8 cellular contexts compared by ENCODE assay signal in the genomic region with DNA sequence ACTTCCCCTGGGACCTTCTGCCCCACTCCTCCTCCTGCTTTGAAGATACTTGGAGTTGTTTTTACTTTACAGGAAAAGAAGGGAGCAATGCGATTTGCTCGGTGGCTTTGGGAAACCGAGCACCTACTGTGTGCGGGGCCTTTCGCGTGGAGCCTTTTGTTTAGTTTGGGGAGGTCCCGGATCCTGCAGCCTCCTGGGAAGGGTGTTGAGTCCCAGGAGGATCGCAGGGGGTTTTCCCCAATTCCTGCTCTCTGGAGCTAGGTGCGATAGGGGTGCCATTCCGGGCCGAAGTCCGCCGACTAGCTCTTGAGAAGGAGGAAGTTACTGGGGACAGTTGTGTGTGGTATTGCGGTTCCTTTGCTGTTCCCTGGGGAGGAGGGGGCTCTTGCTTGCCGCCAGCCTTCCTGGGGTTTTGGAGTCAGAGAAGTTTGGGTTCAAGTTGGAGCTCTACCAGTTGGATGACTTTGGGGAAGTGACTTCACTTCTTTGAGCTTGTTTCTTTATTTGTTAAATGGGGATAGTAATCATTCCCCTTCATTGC. TPM values are rescaled to one million over a fixed set of nuclear protein-coding genes. Genes with fewer than 3 reads are reported as not detected.
DNase-seq lines count a peak whose midpoint lies in the region; ATAC-seq and TF ChIP-seq lines count a peak whose summit lies in the region.

No MANE protein-coding gene starts in this region.

- DNase-seq in left ventricle myocardium inferior (no peak), left ventricle myocardium superior (no peak), iris pigment epithelial cell (ENCODE audit: low read depth) (peak; percentile 9), NCI-H1436 (lab: John Stamatoyannopoulos, UW) (no peak), omental fat pad (ENCODE audit: low spot score) (no peak)

- H2AFZ ChIP-seq in KMS-11 (ENCODE audit: low read depth) = peak overlapping the region; percentile 66

- H3K79me2 ChIP-seq in KMS-11 (ENCODE audit: insufficient read depth, low read depth) = peaks cover 43% of the 10 kb centered on the region

- TF ChIP-seq CTCF in left ventricle myocardium inferior (IDR thresholded peaks at IDR 0.05; ENCODE audit: borderline replicate concordance) = no peak
- no peak for TF ChIP-seq CTCF in KMS-11 (conservative IDR thresholded peaks at IDR 0.05; ENCODE audit: low read depth, low read length)
- no peak for TF ChIP-seq CTCF in omental fat pad (IDR thresholded peaks at IDR 0.05)

- H3K36me3 Mint-ChIP-seq in activated T-helper 17 cell treated with anti-CD3 and anti-CD28 coated beads, Interleukin-2, amount 50 U/mL, for 72 hours (ENCODE audit: low read depth) = no peaks in the 10 kb centered on the region
- peaks cover 20% of the 10 kb centered on the region for H3K36me3 Mint-ChIP-seq in stimulated activated naive CD8-positive, alpha-beta T cell treated with anti-CD3 and anti-CD28 coated beads, Interleukin-15, Interleukin-2, amounts not matched to agents 100 ng/mL and 50 ng/mL, for 24 hours (ENCODE audit: low read depth)

- peaks cover 4% of the 10 kb centered on the region for H3K9me3 Mint-ChIP-seq in activated T-helper 17 cell treated with anti-CD3 and anti-CD28 coated beads, Interleukin-2, amount 50 U/mL, for 72 hours
- no peaks in the 10 kb centered on the region for H3K9me3 Mint-ChIP-seq in stimulated activated naive CD8-positive, alpha-beta T cell treated with anti-CD3 and anti-CD28 coated beads, Interleukin-15, Interleukin-2, amounts not matched to agents 100 ng/mL and 50 ng/mL, for 24 hours

- no peak overlapping the region for H3K27ac ChIP-seq in left ventricle myocardium inferior (replicated peaks)
- H3K27ac ChIP-seq in KMS-11 = no peak overlapping the region; the same call in 1 of the 2 replicates

- H3K27me3 ChIP-seq in left ventricle myocardium inferior (ENCODE audit: low read depth) = no peaks in the 10 kb centered on the region
- no peaks in the 10 kb centered on the region for H3K27me3 ChIP-seq in KMS-11 (ENCODE audit: insufficient read depth, low read depth)

- peaks cover 20% of the 10 kb centered on the region for H3K4me1 Mint-ChIP-seq in activated T-helper 17 cell treated with anti-CD3 and anti-CD28 coated beads, Interleukin-2, amount 50 U/mL, for 72 hours
- H3K4me1 Mint-ChIP-seq in stimulated activated naive CD8-positive, alpha-beta T cell treated with anti-CD3 and anti-CD28 coated beads, Interleukin-15, Interleukin-2, amounts not matched to agents 100 ng/mL and 50 ng/mL, for 24 hours (ENCODE audit: low read depth) = peaks cover 29% of the 10 kb centered on the region

- H3K9me3 ChIP-seq in left ventricle myocardium inferior (replicated peaks) = no peaks in the 10 kb centered on the region

- peak overlapping the region; percentile 72 for H3K4me3 ChIP-seq in left ventricle myocardium inferior
- H3K4me3 ChIP-seq in KMS-11 (IDR thresholded peaks at IDR 0.05; ENCODE audit: insufficient read depth, low read depth, low read length) = no peak overlapping the region

- peaks cover 18% of the 10 kb centered on the region for H3K4me1 ChIP-seq in left ventricle myocardium inferior
- H3K4me1 ChIP-seq in KMS-11 (ENCODE audit: low read depth, poor library complexity, severe bottlenecking) = peaks cover 15% of the 10 kb centered on the region

- peak overlapping the region; percentile 86 for H3K4me2 ChIP-seq in KMS-11

- H3K27me3 Mint-ChIP-seq in activated T-helper 17 cell treated with anti-CD3 and anti-CD28 coated beads, Interleukin-2, amount 50 U/mL, for 72 hours = no peaks in the 10 kb centered on the region
- H3K27me3 Mint-ChIP-seq in stimulated activated naive CD8-positive, alpha-beta T cell treated with anti-CD3 and anti-CD28 coated beads, Interleukin-15, Interleukin-2, amounts not matched to agents 100 ng/mL and 50 ng/mL, for 24 hours = no peaks in the 10 kb centered on the region

- no peaks in the 10 kb centered on the region for H4K20me1 ChIP-seq in KMS-11 (ENCODE audit: insufficient read depth)

- intact Hi-C loops in left ventricle myocardium inferior (cut with micrococcal nuclease) (no loop called here), left ventricle myocardium superior (cut with micrococcal nuclease) (no loop called here)

- ATAC-seq in left ventricle myocardium superior = no peak
- ATAC-seq in activated T-helper 17 cell treated with anti-CD3 and anti-CD28 coated beads, Interleukin-2, amount 50 U/mL, for 72 hours (replicated peaks) = no peak
- ATAC-seq in omental fat pad (ENCODE audit: low FRiP score) = no peak

- peak overlapping the region; percentile 71 for H3K27ac Mint-ChIP-seq in activated T-helper 17 cell treated with anti-CD3 and anti-CD28 coated beads, Interleukin-2, amount 50 U/mL, for 72 hours
- peak overlapping the region; percentile 89 for H3K27ac Mint-ChIP-seq in stimulated activated naive CD8-positive, alpha-beta T cell treated with anti-CD3 and anti-CD28 coated beads, Interleukin-15, Interleukin-2, amounts not matched to agents 100 ng/mL and 50 ng/mL, for 24 hours

- H3K4me3 Mint-ChIP-seq in activated T-helper 17 cell treated with anti-CD3 and anti-CD28 coated beads, Interleukin-2, amount 50 U/mL, for 72 hours = peak overlapping the region; percentile 91
- peak overlapping the region; percentile 95 for H3K4me3 Mint-ChIP-seq in stimulated activated naive CD8-positive, alpha-beta T cell treated with anti-CD3 and anti-CD28 coated beads, Interleukin-15, Interleukin-2, amounts not matched to agents 100 ng/mL and 50 ng/mL, for 24 hours

- H3K9ac ChIP-seq in KMS-11 = peak overlapping the region; percentile 64; the same call in 1 of the 2 replicates

- no peaks in the 10 kb centered on the region for H3K36me3 ChIP-seq in left ventricle myocardium inferior
- no peaks in the 10 kb centered on the region for H3K36me3 ChIP-seq in KMS-11 (ENCODE audit: insufficient read depth)

RNA-seq across cellular contexts. Expression of a gene that starts 1.1 kb away (rescaled TPM):
- total RNA-seq in left ventricle myocardium inferior = 4.3 TPM
- total RNA-seq in left ventricle myocardium superior = 4.2 TPM
- total RNA-seq in activated T-helper 17 cell treated with anti-CD3 and anti-CD28 coated beads, Interleukin-2, amount 50 U/mL, for 72 hours = 10 to 100 TPM; 14.8 to 29.3 TPM
- 1 to 10 TPM; 3.5 to 5.4 (median 4.4) TPM for total RNA-seq in omental fat pad

RNA-seq across cellular contexts. Expression of a gene that starts 5.6 kb away (rescaled TPM):
- total RNA-seq in left ventricle myocardium inferior = 5.5 TPM
- 5.0 TPM for total RNA-seq in left ventricle myocardium superior
- 10 to 100 TPM; 25.0 to 48.1 TPM for total RNA-seq in activated T-helper 17 cell treated with anti-CD3 and anti-CD28 coated beads, Interleukin-2, amount 50 U/mL, for 72 hours
- total RNA-seq in omental fat pad = 10 to 100 TPM; 10.2 to 43.2 (median 11.1) TPM
